Comparison of ENCODE assay signal across 8 cellular contexts in the genomic region with DNA sequence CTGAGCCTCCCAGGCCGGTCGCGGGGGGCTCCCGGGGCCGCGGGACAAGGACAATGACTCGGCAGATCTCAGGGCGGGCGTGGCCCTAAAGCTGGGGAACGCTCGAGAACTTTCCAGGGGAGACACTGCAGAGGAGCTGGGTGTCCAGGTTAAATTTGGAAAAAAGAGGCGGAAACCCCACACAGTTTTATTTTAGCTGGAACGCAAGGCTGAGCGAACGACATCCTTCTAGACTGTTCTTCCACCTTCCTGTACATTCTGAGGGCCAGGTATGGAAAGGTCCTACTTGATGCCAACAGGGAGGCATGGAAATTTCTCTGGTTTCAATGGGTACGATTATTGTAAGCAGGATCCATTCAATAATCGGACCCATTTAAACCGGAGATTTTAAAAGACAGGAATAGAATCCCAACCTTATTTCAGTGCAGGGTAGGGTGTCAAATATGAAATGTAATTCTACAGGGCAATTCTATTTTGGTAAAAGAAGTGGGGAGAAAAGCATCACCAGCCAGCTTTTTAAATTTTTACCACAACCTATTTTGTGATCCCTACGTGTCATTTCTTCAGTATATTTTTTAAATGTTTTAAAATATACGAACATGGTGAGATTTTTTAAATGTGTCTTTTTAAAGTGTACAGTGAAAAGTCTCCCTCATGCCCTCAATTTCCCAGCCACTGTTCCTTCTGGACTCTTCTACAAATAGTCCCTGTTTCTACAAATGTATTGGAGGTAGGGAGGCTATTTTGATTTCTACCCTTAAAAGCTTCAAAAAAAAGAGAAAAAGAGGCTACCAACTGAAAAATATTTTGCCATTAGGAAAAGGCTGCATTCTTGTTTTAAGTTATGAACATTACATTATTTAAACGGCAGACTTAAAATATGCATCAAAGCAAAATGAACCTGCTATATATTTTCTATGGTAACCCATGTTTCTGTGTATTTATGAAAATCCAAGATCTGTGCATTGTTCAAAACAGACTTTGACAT. TPM values are rescaled to one million over a fixed set of nuclear protein-coding genes. Genes with fewer than 3 reads are reported as not detected.
DNase-seq lines count a peak whose midpoint lies in the region; TF ChIP-seq lines count a peak whose summit lies in the region.

No MANE protein-coding gene starts in this region.

- peaks cover 22% of the 10 kb centered on the region for H3K36me3 ChIP-seq in CD4-positive, alpha-beta memory T cell (ENCODE audit: insufficient read depth, low read length)
- peaks cover 28% of the 10 kb centered on the region for H3K36me3 ChIP-seq in neutrophil

- H3K36me3 Mint-ChIP-seq in CD4-positive, alpha-beta memory T cell = peaks cover 31 to 43% of the 10 kb centered on the region in 2 donors

- H3K27ac ChIP-seq in CD4-positive, alpha-beta memory T cell (ENCODE audit: low read depth, low read length) = peak overlapping the region; percentile 99
- H3K27ac ChIP-seq in VCaP (peak overlapping the region; percentile 99), neutrophil (peak overlapping the region; percentile 97)

- no peak for DNase-seq in CD4-positive, alpha-beta memory T cell
- DNase-seq in HFF-Myc (ENCODE audit: extremely low read depth, low read depth) (no peak), fibroblast of villous mesenchyme (ENCODE audit: low read depth) (peak; percentile 59), NCI-H1694 treated with DMSO at 0.1 percent for 48 hours (lab: John Stamatoyannopoulos, UW) (no peak), NCI-H2081 (lab: John Stamatoyannopoulos, UW) (no peak)
- DNase-seq in effector CD8-positive, alpha-beta T cell (lab: John Stamatoyannopoulos, UW) = no peak

- H3K4me1 Mint-ChIP-seq in CD4-positive, alpha-beta memory T cell = peaks cover 64 to 92% (median 77%) of the 10 kb centered on the region in 4 donors

- H3K27me3 ChIP-seq in CD4-positive, alpha-beta memory T cell (ENCODE audit: insufficient read depth, low read length) = no peaks in the 10 kb centered on the region
- H3K27me3 ChIP-seq in neutrophil = no peaks in the 10 kb centered on the region

- TF ChIP-seq CTCF in HFF-Myc (IDR thresholded peaks at IDR 0.05; ENCODE audit: low read depth, low read length, missing control alignments) (no peak), VCaP (conservative IDR thresholded peaks at IDR 0.05) (no peak), fibroblast of villous mesenchyme (IDR thresholded peaks at IDR 0.05; ENCODE audit: insufficient read depth, low read depth, low read length) (no peak), neutrophil (IDR thresholded peaks at IDR 0.05) (no peak)

- POLR2A ChIA-PET in CD4-positive, alpha-beta memory T cell (lab: Charles Lee; ENCODE audit: partially characterized antibody) = interaction anchor here (0.6 to 12.7 kb wide), 6 partner anchors 9 to 149 kb away, joined by 3 to 836 read pairs (median 24); a partner anchor contains a TSS

- no peaks in the 10 kb centered on the region for H3K9me3 ChIP-seq in CD4-positive, alpha-beta memory T cell (ENCODE audit: control insufficient read depth in 1 of 2, low read length in 2 of 2)
- H3K9me3 ChIP-seq in neutrophil = no peaks in the 10 kb centered on the region

- CTCF ChIA-PET in CD4-positive, alpha-beta memory T cell (lab: Charles Lee; ENCODE audit: partially characterized antibody) = interaction anchor here (1.8 to 30.2 kb wide), 5 partner anchors 8 to 26 kb away, joined by 5 to 898 read pairs (median 42); no protein-coding TSS in a partner anchor

- peak overlapping the region; percentile 85 to 100 (median 99) for H3K4me3 Mint-ChIP-seq in CD4-positive, alpha-beta memory T cell

- H3K4me3 ChIP-seq in CD4-positive, alpha-beta memory T cell (ENCODE audit: low read length in 2 of 2) = peak overlapping the region; percentile 60 to 70
- peak overlapping the region; percentile 99 for H3K4me3 ChIP-seq in HFF-Myc (replicated peaks; ENCODE audit: low read depth, low read length)
- H3K4me3 ChIP-seq in fibroblast of villous mesenchyme (ENCODE audit: low read depth, low read length) = peak overlapping the region; percentile 96
- peak overlapping the region; percentile 92 to 100 for H3K4me3 ChIP-seq in neutrophil (ENCODE audit: low read depth in 1 of 2, low read length in 1 of 2)

- H3K9me3 Mint-ChIP-seq in CD4-positive, alpha-beta memory T cell = peaks cover 0 to 12% (median 3%) of the 10 kb centered on the region in 8 donors

- peak overlapping the region; percentile 95 to 100 (median 97) for H3K27ac Mint-ChIP-seq in CD4-positive, alpha-beta memory T cell

- intact Hi-C loops in CD4-positive, alpha-beta memory T cell (cut with micrococcal nuclease) = loop anchor here (2.0 kb wide), 1 partner anchor 77 kb away; a partner anchor contains a TSS

- peaks cover 76% of the 10 kb centered on the region for H3K4me1 ChIP-seq in CD4-positive, alpha-beta memory T cell (ENCODE audit: insufficient read depth, low read length)
- peaks cover 72 to 81% of the 10 kb centered on the region in 2 experiments for H3K4me1 ChIP-seq in neutrophil (ENCODE audit: control insufficient read depth in 1 of 2, insufficient read depth in 1 of 2, low read depth in 1 of 2, low read length in 1 of 2)

- peaks cover 2 to 9% of the 10 kb centered on the region in 2 donors for H3K27me3 Mint-ChIP-seq in CD4-positive, alpha-beta memory T cell

RNA-seq across cellular contexts. Expression of a gene that starts 1.1 kb away (rescaled TPM):
- 100 to 1,000 TPM; 858 to 878 TPM for total RNA-seq in CD4-positive, alpha-beta memory T cell
- polyA plus RNA-seq in CD4-positive, alpha-beta memory T cell = 1,000 to 10,000 TPM in 1 of 2 donors, 100 to 1,000 TPM in 1; 853 to 1,668 TPM
- 1,520 and 1,741 TPM in 2 replicates for total RNA-seq in fibroblast of villous mesenchyme

RNA-seq across cellular contexts. Expression of a gene that starts 51.9 kb away (rescaled TPM):
- total RNA-seq in CD4-positive, alpha-beta memory T cell = 1 to 10 TPM; 2.2 to 2.6 TPM
- 1 to 10 TPM; 1.5 to 1.6 TPM for polyA plus RNA-seq in CD4-positive, alpha-beta memory T cell
- 22.5 and 28.5 TPM in 2 replicates for total RNA-seq in fibroblast of villous mesenchyme
